30 cellular contexts compared by ENCODE assay signal in genomic region chr7:19776981-19777380, GRCh38. TPM values are rescaled to one million over a fixed set of nuclear protein-coding genes. Genes with fewer than 3 reads are reported as not detected.
"Had no signal": no experiment of that assay in that cellular context is flagged by ENCODE, and none has a peak within 500 bp of the region (broad histone marks: within the 10 kb centered on the region; RNA-seq: fewer than 3 reads in every experiment).

No MANE protein-coding gene starts in this region.

- H3K27ac ChIP-seq: colonic mucosa, epithelial cell of prostate, esophagus squamous epithelium, gastrocnemius medialis, heart right ventricle, left lung, lower lobe of right lung had no signal

- H3K36me3 ChIP-seq: colonic mucosa, esophagus squamous epithelium, gastrocnemius medialis, heart right ventricle, left lung, lower lobe of right lung had no signal

- H3K4me3 ChIP-seq: colonic mucosa, esophagus squamous epithelium, gastrocnemius medialis, heart right ventricle, left lung, lower lobe of right lung had no signal

- H3K9me3 ChIP-seq: colonic mucosa, esophagus squamous epithelium, gastrocnemius medialis, heart right ventricle, left lung, lower lobe of right lung had no signal

- H3K4me1 ChIP-seq: colonic mucosa, gastrocnemius medialis, left lung had no signal

- DNase-seq: colonic mucosa; cortex of kidney; effector CD8-positive, alpha-beta T cell; effector memory CD8-positive, alpha-beta T cell; endodermal cell; erythroblast; esophagus squamous epithelium; foreskin fibroblast; foreskin melanocyte; gastrocnemius medialis; glutamatergic neuron; head of caudate nucleus; heart right ventricle; hippocampal formation; left cardiac atrium; left lung; left ventricle myocardium superior; lower lobe of right lung; mesenchymal stem cell; midbrain had no signal

RNA-seq across cellular contexts. Expression of gene TMEM196, which starts 3.6 kb away (rescaled TPM):
- total RNA-seq: colonic mucosa, dermis microvascular lymphatic vessel endothelial cell, endodermal cell, esophagus mucosa, esophagus squamous epithelium, gastrocnemius medialis, glomerular endothelial cell, heart right ventricle, kidney epithelial cell, left cardiac atrium, left lung, left ventricle myocardium superior, lower leg skin, lower lobe of right lung, lung microvascular endothelial cell, mononuclear cell, mucosa of gallbladder had no signal
- polyA plus RNA-seq: heart right ventricle, keratinocyte had no signal
